ENCODE assay signal across 8 cellular contexts in genomic region chr15:66292261-66293084, GRCh38. TPM values are rescaled to one million over a fixed set of nuclear protein-coding genes. Genes with fewer than 3 reads are reported as not detected.
DNase-seq lines count a peak whose midpoint lies in the region; ATAC-seq and TF ChIP-seq lines count a peak whose summit lies in the region.

No MANE protein-coding gene starts in this region.

- H3K4me1 Mint-ChIP-seq in naive thymus-derived CD8-positive, alpha-beta T cell = peaks cover 13 to 49% (median 44%) of the 10 kb centered on the region in 4 donors

- DNase-seq in MM.1S (no peak), cerebellar cortex (ENCODE audit: low spot score) (peak; percentile 15), occipital lobe (lab: John Stamatoyannopoulos, UW) (no peak)
- peak in 2 of 10 donors; percentile 1 to 8 for DNase-seq in naive thymus-derived CD8-positive, alpha-beta T cell

- peak overlapping the region; percentile 94 for H3K4me2 ChIP-seq in BLaER1
- peak overlapping the region; percentile 76 for H3K4me2 ChIP-seq in MM.1S (ENCODE audit: low read depth, low read length)

- H3K9me2 ChIP-seq in MM.1S (replicated peaks; ENCODE audit: insufficient read depth, low read length) = no peaks in the 10 kb centered on the region

- H3K27ac ChIP-seq in BLaER1 (peak overlapping the region; percentile 98), MM.1S (ENCODE audit: low read length) (peak overlapping the region; percentile 73; the same call in 1 of the 2 replicates)

- no peaks in the 10 kb centered on the region for H3K27me3 Mint-ChIP-seq in naive thymus-derived CD8-positive, alpha-beta T cell

- H3K36me3 ChIP-seq in BLaER1 = peaks cover 11% of the 10 kb centered on the region
- no peaks in the 10 kb centered on the region for H3K36me3 ChIP-seq in MM.1S (replicated peaks; ENCODE audit: insufficient read depth, low read length)

- H3K4me1 ChIP-seq in BLaER1 (peaks cover 52% of the 10 kb centered on the region), MM.1S (ENCODE audit: low read length) (peaks cover 20% of the 10 kb centered on the region; the same call in 1 of the 2 replicates)

- ATAC-seq in naive thymus-derived CD8-positive, alpha-beta T cell = no peak
- ATAC-seq in GM19351 (IDR thresholded peaks at IDR 0.05; ENCODE audit: unreplicated experiment) (no peak), HG02678 (IDR thresholded peaks at IDR 0.05; ENCODE audit: unreplicated experiment) (no peak), HG03045 (IDR thresholded peaks at IDR 0.05; ENCODE audit: unreplicated experiment) (no peak)

- H3K79me2 ChIP-seq in MM.1S (ENCODE audit: low read length) = peaks cover 30% of the 10 kb centered on the region

- POLR2A ChIA-PET in naive thymus-derived CD8-positive, alpha-beta T cell (lab: Charles Lee) = interaction anchor here (0.5 to 3.1 kb wide), 7 partner anchors 13 to 214 kb away, joined by 3 to 12 read pairs (median 3); no protein-coding TSS in a partner anchor

- H3K27me3 ChIP-seq in BLaER1 (no peaks in the 10 kb centered on the region), MM.1S (replicated peaks; ENCODE audit: insufficient read depth, low read length) (no peaks in the 10 kb centered on the region)

- H3K4me3 ChIP-seq in BLaER1 = peak overlapping the region; percentile 77
- H3K4me3 ChIP-seq in MM.1S (ENCODE audit: low read length) = peak overlapping the region; percentile 79

- TF ChIP-seq CTCF in MM.1S (IDR thresholded peaks at IDR 0.05; ENCODE audit: low read length) = no peak

- peak overlapping the region; percentile 79 for H2AFZ ChIP-seq in MM.1S (ENCODE audit: low read length)

- H3K36me3 Mint-ChIP-seq in naive thymus-derived CD8-positive, alpha-beta T cell = peaks cover 0 to 15% (median 0%) of the 10 kb centered on the region in 3 donors

- peak overlapping the region; percentile 79 to 97 (median 86) for H3K4me3 Mint-ChIP-seq in naive thymus-derived CD8-positive, alpha-beta T cell

- peaks cover 12% of the 10 kb centered on the region for H3F3A ChIP-seq in MM.1S (ENCODE audit: insufficient read depth, low read length)

- H3K9ac ChIP-seq in BLaER1 (peak overlapping the region; percentile 95), MM.1S (ENCODE audit: low read length) (peak overlapping the region; percentile 84; the same call in 1 of the 2 replicates)

- H4K20me1 ChIP-seq in BLaER1 (no peaks in the 10 kb centered on the region), MM.1S (ENCODE audit: insufficient read depth, low read length) (no peaks in the 10 kb centered on the region)

- H3K9me3 ChIP-seq in BLaER1 = no peaks in the 10 kb centered on the region
- H3K9me3 ChIP-seq in MM.1S (replicated peaks; ENCODE audit: insufficient read depth, low read length) = no peaks in the 10 kb centered on the region

- H3K9me3 Mint-ChIP-seq in naive thymus-derived CD8-positive, alpha-beta T cell = no peaks in the 10 kb centered on the region

- peak overlapping the region; percentile 93 to 97 (median 96) for H3K27ac Mint-ChIP-seq in naive thymus-derived CD8-positive, alpha-beta T cell

RNA-seq across cellular contexts. Expression of gene DIS3L, which starts 0.9 kb away (rescaled TPM):
- total RNA-seq in naive thymus-derived CD8-positive, alpha-beta T cell = 10 to 100 TPM; 39.8 to 41.0 TPM
- 10 to 100 TPM; 25.5 to 41.0 (median 27.0) TPM for polyA plus RNA-seq in naive thymus-derived CD8-positive, alpha-beta T cell
- total RNA-seq in occipital lobe = 32.1 TPM

RNA-seq across cellular contexts. Expression of gene MEGF11, which starts 38.9 kb away (rescaled TPM):
- not detected for total RNA-seq in naive thymus-derived CD8-positive, alpha-beta T cell
- polyA plus RNA-seq in naive thymus-derived CD8-positive, alpha-beta T cell = not detected
- total RNA-seq in occipital lobe = 0.78 TPM
